In genomic region chr12:25195056-25195971, GRCh38 we compare ENCODE assay signal across 1 cellular context.
TF ChIP-seq lines count a peak whose summit lies in the region.

Gene DNAI7, minus strand, starts transcription at chr12:25195160. Its CDS starts 82 bp downstream, at chr12:25195078.
Gene ETFRF1, plus strand, starts transcription at chr12:25195237. Its CDS starts 8,720 bp downstream, at chr12:25203957.

TF ChIP-seq in HEK293, 187 proteins besides CTCF, POLR2A, EP300 and RAD21 (continued from another document):
- TF ChIP-seq ZNF112 (tag by site-specific recombination; IDR thresholded peaks at IDR 0.05): no peak
- no peak; the same call in 1 of the 2 replicates for TF ChIP-seq BCL6B (tag by site-specific recombination; IDR thresholded peaks at IDR 0.05)
- 0 out of 2 replicates have a peak, but pooled peaks have one; percentile 14 for TF ChIP-seq YY1 (tag by site-specific recombination; IDR thresholded peaks at IDR 0.05)
- 0 out of 2 replicates have a peak, but pooled peaks have one; percentile 28 for TF ChIP-seq ZNF837 (tag by site-specific recombination; IDR thresholded peaks at IDR 0.05)
- TF ChIP-seq KLF10 (tag by site-specific recombination; IDR thresholded peaks at IDR 0.05): peak; percentile 36; the same call in 1 of the 2 replicates
- no peak for TF ChIP-seq ZNF16 (tag by site-specific recombination; IDR thresholded peaks at IDR 0.05; ENCODE audit: low read depth)
- TF ChIP-seq ZNF514 (tag by site-specific recombination; IDR thresholded peaks at IDR 0.05): no peak
- peak; percentile 92 for TF ChIP-seq ZNF501 (tag by site-specific recombination; IDR thresholded peaks at IDR 0.05)
- TF ChIP-seq KLF7 (tag by site-specific recombination; IDR thresholded peaks at IDR 0.05; ENCODE audit: borderline replicate concordance): no peak
- 0 out of 2 replicates have a peak, but pooled peaks have one; percentile 28 for TF ChIP-seq ZBTB8A (tag by site-specific recombination; IDR thresholded peaks at IDR 0.05)
- TF ChIP-seq ZNF747 (tag by site-specific recombination; IDR thresholded peaks at IDR 0.05): no peak
- TF ChIP-seq, protein P1, sequence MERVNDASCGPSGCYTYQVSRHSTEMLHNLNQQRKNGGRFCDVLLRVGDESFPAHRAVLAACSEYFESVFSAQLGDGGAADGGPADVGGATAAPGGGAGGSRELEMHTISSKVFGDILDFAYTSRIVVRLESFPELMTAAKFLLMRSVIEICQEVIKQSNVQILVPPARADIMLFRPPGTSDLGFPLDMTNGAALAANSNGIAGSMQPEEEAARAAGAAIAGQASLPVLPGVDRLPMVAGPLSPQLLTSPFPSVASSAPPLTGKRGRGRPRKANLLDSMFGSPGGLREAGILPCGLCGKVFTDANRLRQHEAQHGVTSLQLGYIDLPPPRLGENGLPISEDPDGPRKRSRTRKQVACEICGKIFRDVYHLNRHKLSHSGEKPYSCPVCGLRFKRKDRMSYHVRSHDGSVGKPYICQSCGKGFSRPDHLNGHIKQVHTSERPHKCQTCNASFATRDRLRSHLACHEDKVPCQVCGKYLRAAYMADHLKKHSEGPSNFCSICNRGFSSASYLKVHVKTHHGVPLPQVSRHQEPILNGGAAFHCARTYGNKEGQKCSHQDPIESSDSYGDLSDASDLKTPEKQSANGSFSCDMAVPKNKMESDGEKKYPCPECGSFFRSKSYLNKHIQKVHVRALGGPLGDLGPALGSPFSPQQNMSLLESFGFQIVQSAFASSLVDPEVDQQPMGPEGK (tag by site-specific recombination; IDR thresholded peaks at IDR 0.05): peak; percentile 85
- peak; percentile 60; the same call in 1 of the 2 replicates for TF ChIP-seq ZNF660 (tag by site-specific recombination; IDR thresholded peaks at IDR 0.05)
- no peak for TF ChIP-seq ZNF792 (tag by site-specific recombination; IDR thresholded peaks at IDR 0.05)
- TF ChIP-seq, protein P2, sequence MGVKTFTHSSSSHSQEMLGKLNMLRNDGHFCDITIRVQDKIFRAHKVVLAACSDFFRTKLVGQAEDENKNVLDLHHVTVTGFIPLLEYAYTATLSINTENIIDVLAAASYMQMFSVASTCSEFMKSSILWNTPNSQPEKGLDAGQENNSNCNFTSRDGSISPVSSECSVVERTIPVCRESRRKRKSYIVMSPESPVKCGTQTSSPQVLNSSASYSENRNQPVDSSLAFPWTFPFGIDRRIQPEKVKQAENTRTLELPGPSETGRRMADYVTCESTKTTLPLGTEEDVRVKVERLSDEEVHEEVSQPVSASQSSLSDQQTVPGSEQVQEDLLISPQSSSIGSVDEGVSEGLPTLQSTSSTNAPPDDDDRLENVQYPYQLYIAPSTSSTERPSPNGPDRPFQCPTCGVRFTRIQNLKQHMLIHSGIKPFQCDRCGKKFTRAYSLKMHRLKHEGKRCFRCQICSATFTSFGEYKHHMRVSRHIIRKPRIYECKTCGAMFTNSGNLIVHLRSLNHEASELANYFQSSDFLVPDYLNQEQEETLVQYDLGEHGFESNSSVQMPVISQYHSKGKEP (tag by site-specific recombination; IDR thresholded peaks at IDR 0.05): no peak
- no peak for TF ChIP-seq ZNF707 (tag by site-specific recombination; IDR thresholded peaks at IDR 0.05)
- no peak for TF ChIP-seq ZNF561 (tag by site-specific recombination; IDR thresholded peaks at IDR 0.05; ENCODE audit: borderline replicate concordance)
- no peak for TF ChIP-seq ZNF354C (tag by site-specific recombination; IDR thresholded peaks at IDR 0.05; ENCODE audit: borderline replicate concordance, low read depth)
- no peak for TF ChIP-seq ZNF785 (tag by site-specific recombination; IDR thresholded peaks at IDR 0.05)
- TF ChIP-seq OVOL3 (tag by site-specific recombination; IDR thresholded peaks at IDR 0.05): no peak
- 0 out of 2 replicates have a peak, but pooled peaks have one; percentile 52 for TF ChIP-seq PRDM4 (tag by site-specific recombination; IDR thresholded peaks at IDR 0.05)
- TF ChIP-seq ZSCAN23 (tag by site-specific recombination; IDR thresholded peaks at IDR 0.05): no peak
- no peak for TF ChIP-seq ZNF221 (tag by site-specific recombination; IDR thresholded peaks at IDR 0.05; ENCODE audit: borderline replicate concordance)
- no peak for TF ChIP-seq ZNF423 (tag by site-specific recombination; IDR thresholded peaks at IDR 0.05)
- no peak for TF ChIP-seq ZNF768 (tag by site-specific recombination; IDR thresholded peaks at IDR 0.05)
- peak; percentile 64; the same call in 1 of the 2 replicates for TF ChIP-seq ZNF391 (tag by site-specific recombination; IDR thresholded peaks at IDR 0.05; ENCODE audit: borderline replicate concordance, low read depth)
- TF ChIP-seq ZNF10 (tag by site-specific recombination; IDR thresholded peaks at IDR 0.05): no peak
- no peak for TF ChIP-seq ZSCAN16 (tag by site-specific recombination; IDR thresholded peaks at IDR 0.05)
- TF ChIP-seq ZNF776 (tag by site-specific recombination; IDR thresholded peaks at IDR 0.05; ENCODE audit: borderline replicate concordance): no peak
- 0 out of 2 replicates have a peak, but pooled peaks have one; percentile 13 for TF ChIP-seq ZNF623 (tag by site-specific recombination; IDR thresholded peaks at IDR 0.05)
- peak; percentile 95 for TF ChIP-seq ZIC2 (tag by site-specific recombination; IDR thresholded peaks at IDR 0.05)
- no peak for TF ChIP-seq ZNF211 (tag by site-specific recombination; IDR thresholded peaks at IDR 0.05; ENCODE audit: low read depth)
- TF ChIP-seq EGR2 (tag by site-specific recombination; IDR thresholded peaks at IDR 0.05; ENCODE audit: low read depth): no peak
- no peak for TF ChIP-seq ZNF529 (tag by site-specific recombination; IDR thresholded peaks at IDR 0.05; ENCODE audit: insufficient replicate concordance)
- no peak for TF ChIP-seq GLI2 (tag by site-specific recombination; IDR thresholded peaks at IDR 0.05; ENCODE audit: borderline replicate concordance, low read depth)
- no peak for TF ChIP-seq ZNF18 (tag by site-specific recombination; IDR thresholded peaks at IDR 0.05)
- no peak for TF ChIP-seq ZNF548 (tag by site-specific recombination; IDR thresholded peaks at IDR 0.05)
- no peak; the same call in 1 of the 2 replicates for TF ChIP-seq ZSCAN30 (tag by site-specific recombination; IDR thresholded peaks at IDR 0.05)
- no peak for TF ChIP-seq BCL11B (tag by site-specific recombination; IDR thresholded peaks at IDR 0.05; ENCODE audit: low read depth)
- TF ChIP-seq ZNF544 (tag by site-specific recombination; IDR thresholded peaks at IDR 0.05): no peak
- TF ChIP-seq SP7 (tag by site-specific recombination; IDR thresholded peaks at IDR 0.05): peak; percentile 71
- no peak for TF ChIP-seq ZNF701 (tag by site-specific recombination; IDR thresholded peaks at IDR 0.05)
- TF ChIP-seq MEIS1 (CRISPR knock-in tag; IDR thresholded peaks at IDR 0.05; ENCODE audit: borderline replicate concordance): no peak
- no peak for TF ChIP-seq TCF7L2 (IDR thresholded peaks at IDR 0.05; ENCODE audit: borderline replicate concordance, low read depth, low read length)
- TF ChIP-seq SP2 (tag by site-specific recombination; IDR thresholded peaks at IDR 0.05): peak; percentile 86
- no peak for TF ChIP-seq ZNF138 (tag by site-specific recombination; IDR thresholded peaks at IDR 0.05; ENCODE audit: borderline replicate concordance)
- peak; percentile 66; the same call in 1 of the 2 replicates for TF ChIP-seq ZBTB7A (tag by site-specific recombination; IDR thresholded peaks at IDR 0.05; ENCODE audit: low read depth)
- peak; percentile 32; the same call in 1 of the 2 replicates for TF ChIP-seq ZNF24 (tag by site-specific recombination; IDR thresholded peaks at IDR 0.05)
- TF ChIP-seq, protein P3, sequence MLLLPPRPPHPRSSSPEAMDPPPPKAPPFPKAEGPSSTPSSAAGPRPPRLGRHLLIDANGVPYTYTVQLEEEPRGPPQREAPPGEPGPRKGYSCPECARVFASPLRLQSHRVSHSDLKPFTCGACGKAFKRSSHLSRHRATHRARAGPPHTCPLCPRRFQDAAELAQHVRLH (tag by site-specific recombination; IDR thresholded peaks at IDR 0.05): no peak
